Comparison of ENCODE assay signal across 18 cellular contexts in genomic region chr2:134134827-134135226, GRCh38.
"Had no signal": no experiment of that assay in that cellular context is flagged by ENCODE, and none has a peak within 500 bp of the region (broad histone marks: within the 10 kb centered on the region; RNA-seq: fewer than 3 reads in every experiment).

No MANE protein-coding gene starts in this region.

- H3K4me3 Mint-ChIP-seq: activated CD4-positive, alpha-beta memory T cell treated with anti-CD3 and anti-CD28 coated beads for 36 hours; activated naive CD4-positive, alpha-beta T cell treated with anti-CD3 and anti-CD28 coated beads, Interleukin-2, amount 10 ng/mL, durations not matched to agents 7 days and 5 days; activated T-cell treated with anti-CD3 and anti-CD28 coated beads, Interleukin-2, amount 50 U/mL, for 72 hours; neural crest cell; stimulated activated naive B cell treated with anti-CD40 and anti-IgM and Interleukin-4, amounts not matched to agents 10 μg/mL and 1 μg/mL and 100 μg/mL, for 72 hours had no signal

- ATAC-seq: activated T-cell treated with anti-CD3 and anti-CD28 coated beads, Interleukin-2, amount 50 U/mL, for 72 hours; lower lobe of right lung; naive thymus-derived CD4-positive, alpha-beta T cell; stimulated activated naive B cell treated with anti-CD40 and anti-IgM and Interleukin-4, amounts not matched to agents 10 μg/mL and 1 μg/mL and 100 μg/mL, for 72 hours had no signal

- H3K36me3 ChIP-seq: lower lobe of right lung, sigmoid colon, transverse colon had no signal

- H3K9me3 Mint-ChIP-seq: activated CD4-positive, alpha-beta memory T cell treated with anti-CD3 and anti-CD28 coated beads for 36 hours; activated T-cell treated with anti-CD3 and anti-CD28 coated beads, Interleukin-2, amount 50 U/mL, for 72 hours; neural crest cell; stimulated activated naive B cell treated with anti-CD40 and anti-IgM and Interleukin-4, amounts not matched to agents 10 μg/mL and 1 μg/mL and 100 μg/mL, for 72 hours had no signal

- H3K4me3 ChIP-seq: lower lobe of right lung, sigmoid colon, smooth muscle cell, transverse colon had no signal

- H3K27me3 Mint-ChIP-seq: activated CD4-positive, alpha-beta memory T cell treated with anti-CD3 and anti-CD28 coated beads for 36 hours; activated naive CD4-positive, alpha-beta T cell treated with anti-CD3 and anti-CD28 coated beads, Interleukin-2, amount 10 ng/mL, durations not matched to agents 7 days and 5 days; naive thymus-derived CD4-positive, alpha-beta T cell; stimulated activated naive B cell treated with anti-CD40 and anti-IgM and Interleukin-4, amounts not matched to agents 10 μg/mL and 1 μg/mL and 100 μg/mL, for 72 hours had no signal

- DNase-seq: activated CD4-positive, alpha-beta memory T cell treated with anti-CD3 and anti-CD28 coated beads for 36 hours; activated CD4-positive, alpha-beta T cell treated with anti-CD3 and anti-CD28 coated beads for 48 hours; activated effector memory CD4-positive, alpha-beta T cell treated with anti-CD3 and anti-CD28 coated beads, Interleukin-2, amount 50 U/mL, for 16 hours; activated naive CD4-positive, alpha-beta T cell treated with anti-CD3 and anti-CD28 coated beads, Interleukin-2, amount 10 ng/mL, durations not matched to agents 7 days and 5 days; activated T-cell treated with anti-CD3 and anti-CD28 coated beads, Interleukin-2, amount 50 U/mL, for 72 hours; amygdala; cerebellar nuclear complex; effector CD4-positive, alpha-beta T cell; lower lobe of right lung; naive thymus-derived CD4-positive, alpha-beta T cell; occipital lobe; sigmoid colon; stimulated activated CD4-positive, alpha-beta T cell treated with anti-CD3 and anti-CD28 coated beads, Interleukin-15, amount 100 ng/mL, for 24 hours; stimulated activated naive B cell treated with anti-CD40 and anti-IgM and Interleukin-4, amounts not matched to agents 10 μg/mL and 1 μg/mL and 100 μg/mL, for 72 hours; T1000; transverse colon had no signal

- H3K27ac ChIP-seq: lower lobe of right lung, sigmoid colon, transverse colon had no signal

- H3K27ac Mint-ChIP-seq: activated CD4-positive, alpha-beta memory T cell treated with anti-CD3 and anti-CD28 coated beads for 36 hours; activated naive CD4-positive, alpha-beta T cell treated with anti-CD3 and anti-CD28 coated beads, Interleukin-2, amount 10 ng/mL, durations not matched to agents 7 days and 5 days; activated T-cell treated with anti-CD3 and anti-CD28 coated beads, Interleukin-2, amount 50 U/mL, for 72 hours had no signal

- H3K27me3 ChIP-seq: sigmoid colon, transverse colon had no signal

- H3K9me3 ChIP-seq: lower lobe of right lung, sigmoid colon, transverse colon had no signal
